8 cellular contexts compared by ENCODE assay signal in the genomic region with DNA sequence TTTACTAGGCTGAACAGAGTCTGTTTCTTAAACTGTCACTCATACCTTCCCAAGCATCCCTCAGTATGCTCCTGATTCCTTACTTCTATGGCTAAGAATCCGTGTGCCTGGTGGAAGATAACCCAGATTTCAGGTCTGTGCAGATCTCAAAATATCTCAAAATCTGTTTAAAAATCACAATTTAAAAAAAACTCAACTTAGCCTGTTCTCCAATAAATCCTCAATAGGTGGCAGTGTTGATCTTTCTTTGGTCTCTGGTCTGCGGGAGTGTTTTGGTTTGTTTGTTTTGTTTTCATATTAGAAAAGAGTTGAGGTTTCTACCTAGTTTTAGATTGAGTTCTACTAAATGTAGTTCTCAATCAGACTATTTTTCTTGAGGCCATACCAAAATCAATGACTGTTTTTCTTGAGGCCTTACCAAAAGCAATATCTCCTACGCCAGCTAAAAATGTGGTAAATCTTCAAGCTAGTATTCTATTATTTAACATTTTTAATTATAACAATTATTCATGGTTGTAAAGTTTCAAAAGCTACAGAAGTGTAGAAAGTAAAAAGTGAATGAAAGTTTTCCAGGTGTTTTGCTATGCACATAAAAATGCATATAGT. TPM values are rescaled to one million over a fixed set of nuclear protein-coding genes. Genes with fewer than 3 reads are reported as not detected.
DNase-seq lines count a peak whose midpoint lies in the region; ATAC-seq and TF ChIP-seq lines count a peak whose summit lies in the region.

No MANE protein-coding gene starts in this region.

- no peaks in the 10 kb centered on the region for H3K9me3 Mint-ChIP-seq in activated T-cell treated with anti-CD3 and anti-CD28 coated beads, Interleukin-2, amount 50 U/mL, for 4 hours

- TF ChIP-seq RAD21 in Ishikawa (IDR thresholded peaks at IDR 0.05; ENCODE audit: low read depth) = peak; percentile 68

- peaks cover 3% of the 10 kb centered on the region for H3K27me3 Mint-ChIP-seq in activated T-cell treated with anti-CD3 and anti-CD28 coated beads, Interleukin-2, amount 50 U/mL, for 4 hours (ENCODE audit: low read depth)

- H3K27ac ChIP-seq in RWPE2 (ENCODE audit: poor library complexity, severe bottlenecking) (no peak overlapping the region), gastrocnemius medialis (no peak overlapping the region)

- H3K36me3 ChIP-seq in RWPE2 (ENCODE audit: low read depth) (no peaks in the 10 kb centered on the region), gastrocnemius medialis (no peaks in the 10 kb centered on the region)

- H3K4me1 ChIP-seq in RWPE2 (ENCODE audit: insufficient read depth, poor library complexity, severe bottlenecking) (no peaks in the 10 kb centered on the region), gastrocnemius medialis (no peaks in the 10 kb centered on the region)

- intact Hi-C loops in gastrocnemius medialis (cut with DNase I; ENCODE audit: low total_unique reads) = no loop called here

- ATAC-seq in RWPE2 (ENCODE audit: low read depth) = no peak
- peak in 1 of 2 donors; percentile 36 for ATAC-seq in gastrocnemius medialis
- no peak for ATAC-seq in activated T-cell treated with anti-CD3 and anti-CD28 coated beads, Interleukin-2, amount 50 U/mL, for 4 hours
- ATAC-seq in GM19397 (IDR thresholded peaks at IDR 0.05; ENCODE audit: unreplicated experiment) = no peak

- no peak overlapping the region for H3K4me3 Mint-ChIP-seq in activated T-cell treated with anti-CD3 and anti-CD28 coated beads, Interleukin-2, amount 50 U/mL, for 4 hours

- no peaks in the 10 kb centered on the region for H3K36me3 Mint-ChIP-seq in activated T-cell treated with anti-CD3 and anti-CD28 coated beads, Interleukin-2, amount 50 U/mL, for 4 hours (ENCODE audit: insufficient read depth)

- in situ Hi-C loops in gastrocnemius medialis (cut with MboI; ENCODE audit: low sequenced_read_pairs in 4 of 4) = no loop called here

- TF ChIP-seq POLR2A in gastrocnemius medialis (IDR thresholded peaks at IDR 0.05) = no peak

- H3K4me3 ChIP-seq in RWPE2 (ENCODE audit: severe bottlenecking) (no peak overlapping the region), gastrocnemius medialis (no peak overlapping the region)

- H3K27me3 ChIP-seq in RWPE2 (ENCODE audit: insufficient read depth, poor library complexity, severe bottlenecking) (no peaks in the 10 kb centered on the region), gastrocnemius medialis (no peaks in the 10 kb centered on the region)

- TF ChIP-seq EP300 in Ishikawa (IDR thresholded peaks at IDR 0.05; ENCODE audit: borderline replicate concordance) = no peak

- H3K9me3 ChIP-seq in RWPE2 (ENCODE audit: severe bottlenecking) = no peaks in the 10 kb centered on the region
- H3K9me3 ChIP-seq in gastrocnemius medialis = no peaks in the 10 kb centered on the region

- DNase-seq in NCI-H1436 (lab: John Stamatoyannopoulos, UW) (peak; percentile 32), NCI-H1436 treated with DMSO at 0.1 percent for 48 hours (lab: John Stamatoyannopoulos, UW) (no peak), RWPE2 (ENCODE audit: low spot score) (no peak), fibroblast of the conjunctiva (ENCODE audit: low read depth) (peak; percentile 18), gastrocnemius medialis (no peak)
- DNase-seq in activated T-cell treated with anti-CD3 and anti-CD28 coated beads, Interleukin-2, amount 50 U/mL, for 4 hours = no peak

- peaks cover 3% of the 10 kb centered on the region for H3K4me1 Mint-ChIP-seq in activated T-cell treated with anti-CD3 and anti-CD28 coated beads, Interleukin-2, amount 50 U/mL, for 4 hours (ENCODE audit: low read depth)

- TF ChIP-seq CTCF in RWPE2 (IDR thresholded peaks at IDR 0.05; ENCODE audit: poor library complexity, severe bottlenecking) (peak; percentile 75), gastrocnemius medialis (IDR thresholded peaks at IDR 0.05 in 4 of 5, conservative IDR thresholded peaks at IDR 0.05 in 1 of 5) (peak in 4 of 5 experiments; percentile 23 to 59 (median 38))

TF ChIP-seq in Ishikawa, 13 proteins besides CTCF, POLR2A, EP300 and RAD21:
- TF ChIP-seq, protein P1, sequence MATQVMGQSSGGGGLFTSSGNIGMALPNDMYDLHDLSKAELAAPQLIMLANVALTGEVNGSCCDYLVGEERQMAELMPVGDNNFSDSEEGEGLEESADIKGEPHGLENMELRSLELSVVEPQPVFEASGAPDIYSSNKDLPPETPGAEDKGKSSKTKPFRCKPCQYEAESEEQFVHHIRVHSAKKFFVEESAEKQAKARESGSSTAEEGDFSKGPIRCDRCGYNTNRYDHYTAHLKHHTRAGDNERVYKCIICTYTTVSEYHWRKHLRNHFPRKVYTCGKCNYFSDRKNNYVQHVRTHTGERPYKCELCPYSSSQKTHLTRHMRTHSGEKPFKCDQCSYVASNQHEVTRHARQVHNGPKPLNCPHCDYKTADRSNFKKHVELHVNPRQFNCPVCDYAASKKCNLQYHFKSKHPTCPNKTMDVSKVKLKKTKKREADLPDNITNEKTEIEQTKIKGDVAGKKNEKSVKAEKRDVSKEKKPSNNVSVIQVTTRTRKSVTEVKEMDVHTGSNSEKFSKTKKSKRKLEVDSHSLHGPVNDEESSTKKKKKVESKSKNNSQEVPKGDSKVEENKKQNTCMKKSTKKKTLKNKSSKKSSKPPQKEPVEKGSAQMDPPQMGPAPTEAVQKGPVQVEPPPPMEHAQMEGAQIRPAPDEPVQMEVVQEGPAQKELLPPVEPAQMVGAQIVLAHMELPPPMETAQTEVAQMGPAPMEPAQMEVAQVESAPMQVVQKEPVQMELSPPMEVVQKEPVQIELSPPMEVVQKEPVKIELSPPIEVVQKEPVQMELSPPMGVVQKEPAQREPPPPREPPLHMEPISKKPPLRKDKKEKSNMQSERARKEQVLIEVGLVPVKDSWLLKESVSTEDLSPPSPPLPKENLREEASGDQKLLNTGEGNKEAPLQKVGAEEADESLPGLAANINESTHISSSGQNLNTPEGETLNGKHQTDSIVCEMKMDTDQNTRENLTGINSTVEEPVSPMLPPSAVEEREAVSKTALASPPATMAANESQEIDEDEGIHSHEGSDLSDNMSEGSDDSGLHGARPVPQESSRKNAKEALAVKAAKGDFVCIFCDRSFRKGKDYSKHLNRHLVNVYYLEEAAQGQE (IDR thresholded peaks at IDR 0.05; ENCODE audit: low read depth) = no peak
- no peak for TF ChIP-seq YY1 (IDR thresholded peaks at IDR 0.05; ENCODE audit: low read depth)
- no peak for TF ChIP-seq CEBPB (IDR thresholded peaks at IDR 0.05)
- no peak for TF ChIP-seq ZBTB7A (IDR thresholded peaks at IDR 0.05; ENCODE audit: low read depth)
- no peak for TF ChIP-seq TEAD4 (IDR thresholded peaks at IDR 0.05)
- no peak for TF ChIP-seq TCF12 (IDR thresholded peaks at IDR 0.05; ENCODE audit: low read depth)
- TF ChIP-seq FOXM1 (IDR thresholded peaks at IDR 0.05; ENCODE audit: borderline replicate concordance, low read depth) = no peak
- no peak for TF ChIP-seq NFIC (IDR thresholded peaks at IDR 0.05)
- TF ChIP-seq, protein P2, sequence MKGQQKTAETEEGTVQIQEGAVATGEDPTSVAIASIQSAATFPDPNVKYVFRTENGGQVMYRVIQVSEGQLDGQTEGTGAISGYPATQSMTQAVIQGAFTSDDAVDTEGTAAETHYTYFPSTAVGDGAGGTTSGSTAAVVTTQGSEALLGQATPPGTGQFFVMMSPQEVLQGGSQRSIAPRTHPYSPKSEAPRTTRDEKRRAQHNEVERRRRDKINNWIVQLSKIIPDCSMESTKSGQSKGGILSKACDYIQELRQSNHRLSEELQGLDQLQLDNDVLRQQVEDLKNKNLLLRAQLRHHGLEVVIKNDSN (IDR thresholded peaks at IDR 0.05) = no peak
- TF ChIP-seq EGR1 (IDR thresholded peaks at IDR 0.05) = no peak
- no peak for TF ChIP-seq CREB1 (IDR thresholded peaks at IDR 0.05; ENCODE audit: low read depth)
- TF ChIP-seq, protein P3, sequence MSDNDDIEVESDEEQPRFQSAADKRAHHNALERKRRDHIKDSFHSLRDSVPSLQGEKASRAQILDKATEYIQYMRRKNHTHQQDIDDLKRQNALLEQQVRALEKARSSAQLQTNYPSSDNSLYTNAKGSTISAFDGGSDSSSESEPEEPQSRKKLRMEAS (IDR thresholded peaks at IDR 0.05) = no peak
- TF ChIP-seq TAF1 (IDR thresholded peaks at IDR 0.05; ENCODE audit: low read depth) = no peak

RNA-seq across cellular contexts. Expression of a gene that starts 57.9 kb away (rescaled TPM):
- 10 to 100 TPM; 13.5 to 19.0 (median 14.3) TPM for total RNA-seq in gastrocnemius medialis
- 10 to 100 TPM; 14.6 to 19.6 (median 17.0) TPM for total RNA-seq in activated T-cell treated with anti-CD3 and anti-CD28 coated beads, Interleukin-2, amount 50 U/mL, for 4 hours

RNA-seq across cellular contexts. Expression of a gene that starts 58.9 kb away (rescaled TPM):
- total RNA-seq in gastrocnemius medialis = 10 to 100 TPM; 12.3 to 19.9 (median 14.7) TPM
- 10 to 100 TPM; 21.0 to 23.6 (median 23.4) TPM for total RNA-seq in activated T-cell treated with anti-CD3 and anti-CD28 coated beads, Interleukin-2, amount 50 U/mL, for 4 hours

RNA-seq across cellular contexts. Expression of a gene that starts 59.2 kb away (rescaled TPM):
- 10 to 100 TPM; 20.5 to 50.5 (median 24.9) TPM for total RNA-seq in gastrocnemius medialis
- 100 to 1,000 TPM; 220 to 246 (median 233) TPM for total RNA-seq in activated T-cell treated with anti-CD3 and anti-CD28 coated beads, Interleukin-2, amount 50 U/mL, for 4 hours

Comparison
In these comparisons a context has a peak if more than half of its experiments do, and no peak if none do; other contexts are left out.
1. DNase-seq: peak in NCI-H1436 (single experiment) and fibroblast of the conjunctiva (single experiment); none in NCI-H1436 treated with DMSO at 0.1 percent for 48 hours (single experiment), RWPE2 (single experiment), gastrocnemius medialis (0 of 2) and activated T-cell treated with anti-CD3 and anti-CD28 coated beads, Interleukin-2, amount 50 U/mL, for 4 hours (single experiment).
2. RNA of a gene that starts 59.2 kb away (total RNA-seq): 220 to 246 TPM in activated T-cell treated with anti-CD3 and anti-CD28 coated beads, Interleukin-2, amount 50 U/mL, for 4 hours; 20.5 to 50.5 TPM in gastrocnemius medialis; every median in the first group is over 4 times any median in the second.